18 cellular contexts compared by ENCODE assay signal in the genomic region with DNA sequence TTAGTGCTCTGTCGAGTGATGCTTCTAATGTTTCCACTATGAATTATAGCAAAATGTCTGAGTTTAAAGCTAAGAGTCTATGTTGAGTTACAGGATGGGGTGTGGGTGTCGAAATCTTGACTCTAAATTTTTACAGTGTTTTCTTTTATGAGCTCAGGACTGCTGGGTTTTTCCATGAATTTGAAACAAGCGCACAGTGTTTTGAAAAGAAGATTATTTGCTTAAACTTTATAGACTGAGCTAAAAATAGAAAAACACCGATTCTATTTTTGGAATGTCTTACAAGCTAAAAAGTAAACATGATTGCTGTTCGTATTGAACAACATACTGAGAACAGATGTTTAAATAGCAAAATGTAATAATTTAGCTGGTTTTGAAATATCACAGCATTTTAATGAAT. TPM values are rescaled to one million over a fixed set of nuclear protein-coding genes. Genes with fewer than 3 reads are reported as not detected.
DNase-seq lines count a peak whose midpoint lies in the region; ATAC-seq, FAIRE-seq and TF ChIP-seq lines count a peak whose summit lies in the region.
"Had no signal": no experiment of that assay in that cellular context is flagged by ENCODE, and none has a peak within 500 bp of the region (broad histone marks: within the 10 kb centered on the region; RNA-seq: fewer than 3 reads in every experiment).

No MANE protein-coding gene starts in this region.

- peaks cover 11% of the 10 kb centered on the region for H3K4me1 ChIP-seq in adipocyte (ENCODE audit: control insufficient read depth, insufficient read depth, low read length)
- peaks cover 2 to 8% of the 10 kb centered on the region in 2 donors for H3K4me1 ChIP-seq in kidney (ENCODE audit: control insufficient read depth in 1 of 2, insufficient read depth in 1 of 2, low read depth in 1 of 2, low read length in 2 of 2)
- peaks cover 27 to 54% of the 10 kb centered on the region in 2 donors for H3K4me1 ChIP-seq in thoracic aorta (ENCODE audit: control insufficient read depth in 1 of 2, low read depth in 2 of 2)

- H3K4me3 ChIP-seq in adipocyte (ENCODE audit: low read length) = peak overlapping the region; percentile 19
- H3K4me3 ChIP-seq in kidney (ENCODE audit: low read length in 2 of 2) = no peak overlapping the region
- peak overlapping the region; percentile 41 for H3K4me3 ChIP-seq in thoracic aorta

- FAIRE-seq in kidney (lab: Jason Lieb, UNC) (peak; percentile 47), frontal cortex (lab: Jason Lieb, UNC) (no peak)

- peak; percentile 33 for DNase-seq in NOMO-1 treated with DMSO at 0.1 percent for 48 hours (lab: John Stamatoyannopoulos, UW; ENCODE audit: unreplicated experiment)
- no peak for DNase-seq in NOMO-1 treated with dmso at 0.1 percent for 144 hours (lab: John Stamatoyannopoulos, UW; ENCODE audit: unreplicated experiment)
- peak; percentile 74 for DNase-seq in adipocyte (ENCODE audit: low read depth)
- no peak for DNase-seq in kidney
- no peak for DNase-seq in thoracic aorta (ENCODE audit: low spot score)
- no peak for DNase-seq in SKM-1 (lab: John Stamatoyannopoulos, UW; ENCODE audit: unreplicated experiment)
- no peak for DNase-seq in frontal cortex (ENCODE audit: low spot score in 2 of 2)
- DNase-seq: 8988T; activated CD8-positive, alpha-beta memory T cell treated with anti-CD3 and anti-CD28 coated beads, Interleukin-2, amount 50 U/mL, for 4 hours; activated naive CD4-positive, alpha-beta T cell treated with anti-CD3 and anti-CD28 coated beads, Interleukin-2, amount 50 U/mL, for 16 hours; hippocampal formation; naive thymus-derived CD8-positive, alpha-beta T cell; stimulated activated CD4-positive, alpha-beta T cell treated with anti-CD3 and anti-CD28 coated beads, Interleukin-4, amount 100 ng/mL, for 24 hours; SW 1271 had no signal

- intact Hi-C loops in kidney (cut with DNase I) = no loop called here

- H3K36me3 ChIP-seq in adipocyte (ENCODE audit: control insufficient read depth, insufficient read depth, low read length, severe bottlenecking) = no peaks in the 10 kb centered on the region
- H3K36me3 ChIP-seq in kidney (ENCODE audit: control insufficient read depth in 1 of 2, insufficient read depth in 2 of 2, low read length in 2 of 2) = no peaks in the 10 kb centered on the region
- no peaks in the 10 kb centered on the region for H3K36me3 ChIP-seq in thoracic aorta

- TF ChIP-seq CTCF in kidney (IDR thresholded peaks at IDR 0.05; ENCODE audit: borderline replicate concordance, extremely low read depth, insufficient read depth) (no peak), thoracic aorta (IDR thresholded peaks at IDR 0.05) (no peak)

- H3K9me3 ChIP-seq in adipocyte (ENCODE audit: control insufficient read depth, low read length) (no peaks in the 10 kb centered on the region), kidney (ENCODE audit: control insufficient read depth in 1 of 2, low read length in 2 of 2) (no peaks in the 10 kb centered on the region), thoracic aorta (no peaks in the 10 kb centered on the region)

- H3K9ac ChIP-seq in adipocyte (ENCODE audit: low read length) = no peak overlapping the region
- no peak overlapping the region for H3K9ac ChIP-seq in kidney (ENCODE audit: low read length in 2 of 2)

- no peak for ATAC-seq in thoracic aorta (ENCODE audit: insufficient number of reproducible peaks, low FRiP score, low read depth)
- no peak for ATAC-seq in GM21423 (IDR thresholded peaks at IDR 0.05; ENCODE audit: unreplicated experiment)
- ATAC-seq: left lobe of liver; naive thymus-derived CD8-positive, alpha-beta T cell had no signal

- H3K27ac ChIP-seq in kidney (ENCODE audit: low read depth in 2 of 2, low read length in 2 of 2) (peak overlapping the region in 1 of 2 donors; percentile 52), thoracic aorta (peak overlapping the region; percentile 60 to 81)

- no peaks in the 10 kb centered on the region for H3K27me3 ChIP-seq in adipocyte (replicated peaks; ENCODE audit: control insufficient read depth, insufficient read depth, low read length)
- no peaks in the 10 kb centered on the region for H3K27me3 ChIP-seq in thoracic aorta (replicated peaks; ENCODE audit: insufficient read depth)

RNA-seq across cellular contexts. Expression of gene PTTG2, which starts 7.6 kb away (rescaled TPM):
- total RNA-seq in kidney (1.0 TPM), thoracic aorta (10 to 100 TPM in 1 of 2 donors, 1 to 10 TPM in 1; 2.2 to 10.7 TPM), frontal cortex (not detected)
- polyA plus RNA-seq in kidney (ENCODE audit: insufficient read depth, low read depth, low replicate concordance) = not detected
- total RNA-seq: epithelial cell of proximal tubule, left lobe of liver, NCI-H460 had no signal
- polyA plus RNA-seq: naive thymus-derived CD8-positive, alpha-beta T cell had no signal

Comparison
In these comparisons a context has a peak if more than half of its experiments do, and no peak if none do; other contexts are left out.
1. DNase-seq: peak in NOMO-1 treated with DMSO at 0.1 percent for 48 hours (single experiment) and adipocyte (single experiment); none in NOMO-1 treated with dmso at 0.1 percent for 144 hours (single experiment), kidney (single experiment), thoracic aorta (single experiment), SKM-1 (single experiment) and frontal cortex (0 of 2).
2. H3K4me3 ChIP-seq: peak in adipocyte (single experiment) and thoracic aorta (single experiment); none in kidney (0 of 2).